In genomic region chr6:3014675-3015066, GRCh38 we compare ENCODE assay signal across 27 cellular contexts.
"Had no signal": no experiment of that assay in that cellular context is flagged by ENCODE, and none has a peak within 500 bp of the region (broad histone marks: within the 10 kb centered on the region; RNA-seq: fewer than 3 reads in every experiment).

No MANE protein-coding gene starts in this region.

- H3K27me3 ChIP-seq: dorsolateral prefrontal cortex, esophagus squamous epithelium, gastrocnemius medialis, heart right ventricle, left lung had no signal

- H3K4me3 Mint-ChIP-seq: endodermal cell, memory B cell had no signal

- H3K9me3 ChIP-seq: gastrocnemius medialis had no signal

- ATAC-seq: esophagus mucosa, gastrocnemius medialis, left cardiac atrium, left lung, left ventricle myocardium superior, lower lobe of right lung had no signal

- H3K27ac ChIP-seq: coronary artery, dorsolateral prefrontal cortex, epithelial cell of prostate, gastrocnemius medialis, heart right ventricle, lower lobe of right lung had no signal

- FAIRE-seq: colon, endometrium, islet of Langerhans, keratinocyte had no signal

- H3K4me1 Mint-ChIP-seq: endodermal cell had no signal

- DNase-seq: dermis blood vessel endothelial cell; dorsolateral prefrontal cortex; effector CD4-positive, alpha-beta T cell; effector memory CD4-positive, alpha-beta T cell; endodermal cell; erythroblast; esophagus squamous epithelium; foreskin fibroblast; foreskin melanocyte; gastrocnemius medialis; glutamatergic neuron; heart right ventricle; hippocampal formation; left cardiac atrium; left lung; left ventricle myocardium superior; lower lobe of right lung; mesendoderm; midbrain had no signal

- H3K27ac Mint-ChIP-seq: endodermal cell, memory B cell had no signal

- H3K27me3 Mint-ChIP-seq: memory B cell had no signal

- H3K4me1 ChIP-seq: lower lobe of right lung had no signal

- H3K4me3 ChIP-seq: coronary artery, dorsolateral prefrontal cortex, esophagus squamous epithelium, gastrocnemius medialis, heart right ventricle, left lung, lower lobe of right lung had no signal
